Comparison of ENCODE assay signal across 15 cellular contexts in the genomic region with DNA sequence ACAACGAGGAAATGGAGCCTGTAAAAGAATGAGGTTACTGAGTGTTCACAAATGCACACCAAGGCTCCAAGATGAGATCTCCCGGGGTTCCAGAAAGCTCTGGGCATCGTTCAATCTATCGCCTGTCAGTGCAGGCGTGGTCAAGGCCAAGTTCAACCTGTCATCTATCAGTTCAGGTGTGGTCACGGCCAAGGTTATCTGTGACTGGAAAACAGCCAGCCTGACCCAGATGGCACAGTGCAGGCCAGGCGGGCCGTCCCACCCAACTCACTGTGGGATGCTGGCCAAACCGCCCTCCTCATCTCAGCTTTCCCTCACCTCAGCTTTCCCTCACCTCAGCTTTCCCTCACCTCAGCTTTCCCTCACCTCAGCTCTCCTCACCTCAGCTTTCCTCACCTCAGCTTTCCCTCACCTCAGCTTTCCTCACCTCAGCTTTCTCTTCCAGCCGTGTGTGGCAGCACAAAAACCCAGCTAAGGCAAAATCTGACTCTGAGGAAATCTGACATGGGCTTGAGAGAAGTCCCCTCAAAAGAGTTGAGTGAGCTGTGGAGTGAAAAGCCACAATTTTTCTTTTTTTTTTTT. TPM values are rescaled to one million over a fixed set of nuclear protein-coding genes. Genes with fewer than 3 reads are reported as not detected.
DNase-seq lines count a peak whose midpoint lies in the region; ATAC-seq and TF ChIP-seq lines count a peak whose summit lies in the region.
"Had no signal": no experiment of that assay in that cellular context is flagged by ENCODE, and none has a peak within 500 bp of the region (broad histone marks: within the 10 kb centered on the region; RNA-seq: fewer than 3 reads in every experiment).

No MANE protein-coding gene starts in this region.

- H3K27me3 Mint-ChIP-seq in activated naive CD4-positive, alpha-beta T cell treated with anti-CD3 and anti-CD28 coated beads, Interleukin-2, amount 50 U/mL, for 24 hours: no peaks in the 10 kb centered on the region
- H3K27me3 Mint-ChIP-seq in T-helper 17 cell (no peaks in the 10 kb centered on the region), immature natural killer cell (ENCODE audit: low read depth in 3 of 3) (peaks cover 2 to 14% (median 14%) of the 10 kb centered on the region in 3 donors)

- no peaks in the 10 kb centered on the region for H3K9me3 ChIP-seq in T-helper 17 cell (ENCODE audit: control insufficient read depth, low read length, poor library complexity, severe bottlenecking)
- H3K9me3 ChIP-seq: right atrium auricular region, tibial artery had no signal

- TF ChIP-seq CTCF in GM10248 (IDR thresholded peaks at IDR 0.05; ENCODE audit: control extremely low read depth, extremely low read depth, low read depth, missing control alignments): no peak

- H3K9me3 Mint-ChIP-seq in activated naive CD4-positive, alpha-beta T cell treated with anti-CD3 and anti-CD28 coated beads, Interleukin-2, amount 50 U/mL, for 24 hours: no peaks in the 10 kb centered on the region
- no peaks in the 10 kb centered on the region for H3K9me3 Mint-ChIP-seq in immature natural killer cell
- H3K9me3 Mint-ChIP-seq in stimulated activated effector memory CD8-positive, alpha-beta T cell treated with anti-CD3 and anti-CD28 coated beads, Interleukin-12 subunit alpha, Interleukin-12 subunit beta, amount 100 ng/mL, for 72 hours: no peaks in the 10 kb centered on the region

- H3K4me3 Mint-ChIP-seq in activated naive CD4-positive, alpha-beta T cell treated with anti-CD3 and anti-CD28 coated beads, Interleukin-2, amount 50 U/mL, for 24 hours: peak overlapping the region; percentile 78
- H3K4me3 Mint-ChIP-seq in T-helper 17 cell (peak overlapping the region; percentile 91), immature natural killer cell (peak overlapping the region; percentile 42 to 81 (median 78))
- H3K4me3 Mint-ChIP-seq in stimulated activated effector memory CD8-positive, alpha-beta T cell treated with anti-CD3 and anti-CD28 coated beads, Interleukin-12 subunit alpha, Interleukin-12 subunit beta, amount 100 ng/mL, for 72 hours: no peak overlapping the region

- ATAC-seq in T-helper 17 cell (no peak), GM18858 (IDR thresholded peaks at IDR 0.05; ENCODE audit: unreplicated experiment) (no peak)
- ATAC-seq in stimulated activated effector memory CD8-positive, alpha-beta T cell treated with anti-CD3 and anti-CD28 coated beads, Interleukin-12 subunit alpha, Interleukin-12 subunit beta, amount 100 ng/mL, for 72 hours: no peak

- H3K27ac Mint-ChIP-seq in activated naive CD4-positive, alpha-beta T cell treated with anti-CD3 and anti-CD28 coated beads, Interleukin-2, amount 50 U/mL, for 24 hours: peak overlapping the region; percentile 46
- H3K27ac Mint-ChIP-seq in T-helper 17 cell (peak overlapping the region; percentile 78), immature natural killer cell (peak overlapping the region in 5 of 6 donors; percentile 75 to 90 (median 82))
- H3K27ac Mint-ChIP-seq in stimulated activated effector memory CD8-positive, alpha-beta T cell treated with anti-CD3 and anti-CD28 coated beads, Interleukin-12 subunit alpha, Interleukin-12 subunit beta, amount 100 ng/mL, for 72 hours: peak overlapping the region; percentile 94

- CTCF ChIA-PET in GM10248 (lab: Yijun Ruan, JAX): interaction anchor here (3.6 kb wide), 1 partner anchor 14 kb away, joined by 8 read pairs; no protein-coding TSS in a partner anchor

- POLR2A ChIA-PET in GM10248 (lab: Yijun Ruan, JAX): no interaction called here

- DNase-seq in activated naive CD4-positive, alpha-beta T cell treated with anti-CD3 and anti-CD28 coated beads, Interleukin-2, amount 50 U/mL, for 16 hours: no peak
- no peak for DNase-seq in T-helper 17 cell
- no peak for DNase-seq in immature natural killer cell
- no peak for DNase-seq in stimulated activated effector memory CD8-positive, alpha-beta T cell treated with anti-CD3 and anti-CD28 coated beads, Interleukin-12 subunit alpha, Interleukin-12 subunit beta, amount 100 ng/mL, for 72 hours (ENCODE audit: low spot score in 2 of 2)
- no peak for DNase-seq in GM10248 (ENCODE audit: extremely low spot score)
- no peak for DNase-seq in NCI-H187 (lab: John Stamatoyannopoulos, UW)
- DNase-seq: effector CD4-positive, alpha-beta T cell; hippocampal formation; NCI-H2081; NCI-H524 treated with DMSO at 0.1 percent for 48 hours; OCI-M1; tibial artery had no signal

- H3K4me1 Mint-ChIP-seq in activated naive CD4-positive, alpha-beta T cell treated with anti-CD3 and anti-CD28 coated beads, Interleukin-2, amount 50 U/mL, for 24 hours: peaks cover 36% of the 10 kb centered on the region
- H3K4me1 Mint-ChIP-seq in T-helper 17 cell (peaks cover 19% of the 10 kb centered on the region), immature natural killer cell (peaks cover 35 to 40% of the 10 kb centered on the region in 2 donors)
- peaks cover 29% of the 10 kb centered on the region for H3K4me1 Mint-ChIP-seq in stimulated activated effector memory CD8-positive, alpha-beta T cell treated with anti-CD3 and anti-CD28 coated beads, Interleukin-12 subunit alpha, Interleukin-12 subunit beta, amount 100 ng/mL, for 72 hours

- H3K36me3 Mint-ChIP-seq in activated naive CD4-positive, alpha-beta T cell treated with anti-CD3 and anti-CD28 coated beads, Interleukin-2, amount 50 U/mL, for 24 hours: no peaks in the 10 kb centered on the region
- H3K36me3 Mint-ChIP-seq in T-helper 17 cell (ENCODE audit: low read depth) (no peaks in the 10 kb centered on the region), immature natural killer cell (peaks cover 0 to 2% (median 0%) of the 10 kb centered on the region in 3 donors)
- H3K36me3 Mint-ChIP-seq in stimulated activated effector memory CD8-positive, alpha-beta T cell treated with anti-CD3 and anti-CD28 coated beads, Interleukin-12 subunit alpha, Interleukin-12 subunit beta, amount 100 ng/mL, for 72 hours: peaks cover 55% of the 10 kb centered on the region

RNA-seq across cellular contexts. Expression of gene CHMP1A, which starts 2.4 kb away (rescaled TPM):
- 10 to 100 TPM; 75.3 to 76.9 TPM for total RNA-seq in T-helper 17 cell
- polyA plus RNA-seq in immature natural killer cell: 100 to 1,000 TPM; 102 to 111 (median 103) TPM

RNA-seq across cellular contexts. Expression of gene SPATA33, which starts 2.5 kb away (rescaled TPM):
- 10 to 100 TPM in 1 of 2 donors, 1 to 10 TPM in 1; 8.3 to 10.1 TPM for total RNA-seq in T-helper 17 cell
- 1 to 10 TPM; 1.8 to 6.8 (median 4.7) TPM for polyA plus RNA-seq in immature natural killer cell

RNA-seq across cellular contexts. Expression of gene CDK10, which starts 31.3 kb away (rescaled TPM):
- total RNA-seq in T-helper 17 cell: 10 to 100 TPM; 83.0 to 86.0 TPM
- polyA plus RNA-seq in immature natural killer cell: 10 to 100 TPM; 28.0 to 42.7 (median 35.2) TPM

RNA-seq across cellular contexts. Expression of gene DPEP1, which starts 41.7 kb away (rescaled TPM):
- not detected for total RNA-seq in T-helper 17 cell
- polyA plus RNA-seq in immature natural killer cell: not detected

RNA-seq across cellular contexts. Expression of gene SPATA2L, which starts 46.4 kb away (rescaled TPM):
- 10 to 100 TPM; 20.6 to 30.8 TPM for total RNA-seq in T-helper 17 cell
- polyA plus RNA-seq in immature natural killer cell: 10 to 100 TPM in 2 of 3 donors, 1 to 10 TPM in 1; 4.7 to 14.5 (median 13.4) TPM
